In genomic region chr10:78533776-78534175, GRCh38 we compare ENCODE assay signal across 27 cellular contexts.
"Had no signal": no experiment of that assay in that cellular context is flagged by ENCODE, and none has a peak within 500 bp of the region (broad histone marks: within the 10 kb centered on the region; RNA-seq: fewer than 3 reads in every experiment).

No MANE protein-coding gene starts in this region.

- H3K9me3 Mint-ChIP-seq: activated CD4-positive, alpha-beta T cell treated with anti-CD3 and anti-CD28 coated beads, Interleukin-2, amount 10 ng/mL, durations not matched to agents 24 days and 14 days; activated naive CD4-positive, alpha-beta T cell treated with anti-CD3 and anti-CD28 coated beads for 36 hours; activated naive CD8-positive, alpha-beta T cell treated with anti-CD3 and anti-CD28 coated beads, Interleukin-2, amount 50 U/mL, for 24 hours; activated T-cell treated with anti-CD3 and anti-CD28 coated beads, Interleukin-2, amount 50 U/mL, for 24 hours; central memory CD8-positive, alpha-beta T cell; T-helper 2 cell treated with Interferon-gamma antibody and Interleukin-4, amounts not matched to agents 5 μg/mL and 100 μg/mL, for 36 hours had no signal

- H3K9me3 ChIP-seq: SJCRH30 had no signal

- H3K27me3 ChIP-seq: cardiac muscle cell, SJCRH30 had no signal

- H3K4me1 ChIP-seq: SJCRH30 had no signal

- H3K4me3 ChIP-seq: cardiac muscle cell, SJCRH30, SK-N-MC had no signal

- H3K27ac ChIP-seq: cardiac muscle cell, SJCRH30, SK-N-MC had no signal

- H3K27me3 Mint-ChIP-seq: activated CD4-positive, alpha-beta T cell treated with anti-CD3 and anti-CD28 coated beads, Interleukin-2, amount 10 ng/mL, durations not matched to agents 24 days and 14 days; activated naive CD8-positive, alpha-beta T cell; activated naive CD8-positive, alpha-beta T cell treated with anti-CD3 and anti-CD28 coated beads, Interleukin-2, amount 50 U/mL, for 24 hours had no signal

- H3K27ac Mint-ChIP-seq: activated CD4-positive, alpha-beta T cell treated with anti-CD3 and anti-CD28 coated beads, Interleukin-2, amount 10 ng/mL, durations not matched to agents 24 days and 14 days; activated CD8-positive, alpha-beta T cell treated with anti-CD3 and anti-CD28 coated beads, Interleukin-2, amount 10 ng/mL, durations not matched to agents 7 days and 5 days; activated naive CD4-positive, alpha-beta T cell treated with anti-CD3 and anti-CD28 coated beads for 36 hours; activated naive CD8-positive, alpha-beta T cell; activated naive CD8-positive, alpha-beta T cell treated with anti-CD3 and anti-CD28 coated beads, Interleukin-2, amount 50 U/mL, for 24 hours; activated T-cell treated with anti-CD3 and anti-CD28 coated beads, Interleukin-2, amount 50 U/mL, for 24 hours; T-helper 2 cell treated with Interferon-gamma antibody and Interleukin-4, amounts not matched to agents 5 μg/mL and 100 μg/mL, for 36 hours had no signal

- H3K4me1 Mint-ChIP-seq: activated naive CD8-positive, alpha-beta T cell treated with anti-CD3 and anti-CD28 coated beads, Interleukin-2, amount 50 U/mL, for 24 hours; central memory CD8-positive, alpha-beta T cell had no signal

- H3K4me3 Mint-ChIP-seq: activated CD4-positive, alpha-beta T cell treated with anti-CD3 and anti-CD28 coated beads, Interleukin-2, amount 10 ng/mL, durations not matched to agents 24 days and 14 days; activated CD8-positive, alpha-beta T cell treated with anti-CD3 and anti-CD28 coated beads, Interleukin-2, amount 10 ng/mL, durations not matched to agents 7 days and 5 days; activated naive CD4-positive, alpha-beta T cell treated with anti-CD3 and anti-CD28 coated beads for 36 hours; activated naive CD8-positive, alpha-beta T cell; activated naive CD8-positive, alpha-beta T cell treated with anti-CD3 and anti-CD28 coated beads, Interleukin-2, amount 50 U/mL, for 24 hours; activated T-cell treated with anti-CD3 and anti-CD28 coated beads, Interleukin-2, amount 50 U/mL, for 24 hours; brain; central memory CD8-positive, alpha-beta T cell; T-helper 2 cell treated with Interferon-gamma antibody and Interleukin-4, amounts not matched to agents 5 μg/mL and 100 μg/mL, for 36 hours had no signal

- H3K36me3 ChIP-seq: cardiac muscle cell, SJCRH30 had no signal

- ATAC-seq: activated CD8-positive, alpha-beta T cell treated with anti-CD3 and anti-CD28 coated beads, Interleukin-2, amount 10 ng/mL, durations not matched to agents 7 days and 5 days; activated naive CD8-positive, alpha-beta T cell treated with anti-CD3 and anti-CD28 coated beads, Interleukin-2, amount 50 U/mL, for 24 hours; Panc1 had no signal

- H3K36me3 Mint-ChIP-seq: activated naive CD8-positive, alpha-beta T cell; brain had no signal

- DNase-seq: activated CD4-positive, alpha-beta T cell treated with anti-CD3 and anti-CD28 coated beads, Interleukin-2, amount 10 ng/mL, durations not matched to agents 24 days and 14 days; activated CD4-positive, alpha-beta T cell treated with anti-CD3 and anti-CD28 coated beads, Interleukin-2, amount 50 U/mL, for 48 hours; activated CD8-positive, alpha-beta T cell treated with anti-CD3 and anti-CD28 coated beads, Interleukin-2, amount 10 ng/mL, durations not matched to agents 7 days and 5 days; activated gamma-delta T cell treated with Interleukin-2 at 50 U/mL for 16 hours; activated naive CD4-positive, alpha-beta T cell treated with anti-CD3 and anti-CD28 coated beads for 36 hours; activated naive CD8-positive, alpha-beta T cell treated with anti-CD3 and anti-CD28 coated beads, Interleukin-2, amount 50 U/mL, for 24 hours; activated T-cell treated with anti-CD3 and anti-CD28 coated beads, Interleukin-2, amount 50 U/mL, for 24 hours; anterior cingulate cortex; Karpas-422; KBM-7; NCI-H1105; NCI-H1417 treated with DMSO at 0.1 percent for 48 hours; NCI-H1930; NCI-H2081 treated with DMSO at 0.1 percent for 48 hours; NCI-H226; NCI-H446 treated with DMSO at 0.1 percent for 48 hours; NCI-H524; SHP77; SJCRH30 had no signal

- FAIRE-seq: TTC549 had no signal
